8 cellular contexts compared by ENCODE assay signal in the genomic region with DNA sequence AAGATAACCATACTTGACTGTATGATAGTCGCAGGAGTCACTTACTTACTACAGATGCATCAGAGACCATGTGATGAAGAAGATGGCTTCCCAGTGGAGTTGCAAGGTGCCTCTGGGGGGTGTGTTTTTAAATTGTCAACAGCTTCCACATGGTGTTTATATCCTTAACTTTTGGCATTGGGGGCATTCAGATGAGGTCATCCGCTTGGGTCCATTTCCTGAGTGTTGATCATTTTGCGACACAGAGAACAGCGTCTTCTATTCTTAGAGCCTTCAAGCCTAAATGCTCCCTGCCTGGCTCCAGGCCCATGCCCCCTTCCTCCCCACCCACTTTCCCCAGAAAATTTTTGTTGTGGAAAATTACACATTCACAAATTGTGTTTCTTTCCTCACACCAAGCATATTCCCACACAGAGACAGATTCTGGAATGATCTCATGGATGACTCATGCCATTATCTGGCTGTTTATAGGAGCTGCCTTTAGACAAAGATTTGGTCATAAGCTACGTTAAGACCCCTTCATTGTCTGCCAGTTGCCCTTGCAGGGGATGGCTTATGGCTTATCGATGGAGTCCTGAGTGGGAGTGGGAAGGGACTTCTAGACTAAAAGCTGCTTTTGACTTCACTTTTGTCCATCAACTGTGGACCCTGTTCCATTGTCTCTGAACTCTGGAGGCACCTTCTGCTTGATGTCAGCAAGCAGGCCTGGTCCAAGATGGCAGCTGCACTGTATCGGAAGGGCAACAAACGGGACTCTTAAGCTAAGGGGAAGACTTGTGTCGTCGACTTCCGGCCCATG.
A peak's percentile ranks its signal among the peaks of the same experiment; 100 is the strongest.
DNase-seq lines count a peak whose midpoint lies in the region; ATAC-seq and TF ChIP-seq lines count a peak whose summit lies in the region.

No MANE protein-coding gene starts in this region.

- H3K27ac ChIP-seq in AG04450 (ENCODE audit: low read depth, low read length) (peak overlapping the region; percentile 79), IMR-90 (ENCODE audit: insufficient read depth, low read length) (peak overlapping the region; percentile 90), coronary artery (peak overlapping the region; percentile 91 to 96)

- peak overlapping the region; percentile 55 for H3K14ac ChIP-seq in IMR-90 (replicated peaks; ENCODE audit: low read depth, low read length)

- no peak overlapping the region for H3K4me3 ChIP-seq in AG04450 (ENCODE audit: low read depth, low read length)
- H3K4me3 ChIP-seq in IMR-90 (ENCODE audit: insufficient read depth, low read depth, low read length) = no peak overlapping the region
- H3K4me3 ChIP-seq in coronary artery = no peak overlapping the region
- no peak overlapping the region for H3K4me3 ChIP-seq in mucosa of descending colon

- peak overlapping the region; percentile 95 for H3K18ac ChIP-seq in IMR-90 (ENCODE audit: low read depth, low read length)

- H3K27me3 ChIP-seq in AG04450 (ENCODE audit: control insufficient read depth, insufficient read depth, low read length) = no peaks in the 10 kb centered on the region
- H3K27me3 ChIP-seq in IMR-90 (ENCODE audit: control insufficient read depth, insufficient read depth, low read length) = no peaks in the 10 kb centered on the region

- peaks cover 38% of the 10 kb centered on the region for H3K4me1 ChIP-seq in IMR-90 (ENCODE audit: control insufficient read depth, insufficient read depth, low read length)
- no peaks in the 10 kb centered on the region for H3K4me1 ChIP-seq in mucosa of descending colon (ENCODE audit: low read depth)

- H3K56ac ChIP-seq in IMR-90 (ENCODE audit: extremely low read depth, insufficient read depth, low read length) = no peak overlapping the region

- WGBS in IMR-90 (ENCODE audit: extremely low coverage in 2 of 2, insufficient read length in 1 of 2), 2 experiments = 50% methylated on average over 1 of the region's 11 CpGs; no CpG with 5 or more reads in 1 of the 2 experiments

- peak overlapping the region; percentile 89 for H2AK5ac ChIP-seq in IMR-90 (ENCODE audit: low read depth, low read length)

- TF ChIP-seq POLR2A in IMR-90 (IDR thresholded peaks at IDR 0.05; ENCODE audit: low read depth, low read length) = no peak

- peak overlapping the region; percentile 25 for H2AFZ ChIP-seq in IMR-90 (replicated peaks; ENCODE audit: low read length, poor library complexity)

- H2BK20ac ChIP-seq in IMR-90 (ENCODE audit: low read depth, low read length) = peak overlapping the region; percentile 83

- H2BK15ac ChIP-seq in IMR-90 (ENCODE audit: low read depth, low read length) = peak overlapping the region; percentile 84; the same call in 2 of the 3 replicates

- H3K79me1 ChIP-seq in IMR-90 (ENCODE audit: low read depth in 1 of 2, low read length in 2 of 2) = peaks cover 3 to 37% of the 10 kb centered on the region in 2 experiments; a peak in 3 of 4 replicates

- TF ChIP-seq RAD21 in IMR-90 (IDR thresholded peaks at IDR 0.05; ENCODE audit: low read length) = no peak

- peaks cover 24% of the 10 kb centered on the region for H3K9me1 ChIP-seq in IMR-90 (ENCODE audit: insufficient read depth, low read length)

- DNase-seq in AG04450 (ENCODE audit: low read depth, low spot score) (peak; percentile 59), IMR-90 (peak; percentile 94), coronary artery (ENCODE audit: low spot score) (no peak), mucosa of descending colon (no peak), Kasumi-1 (lab: John Stamatoyannopoulos, UW) (no peak)
- DNase-seq in activated CD4-positive, CD25-positive, alpha-beta regulatory T cell treated with anti-CD3 and anti-CD28 coated beads, Interleukin-2, amount 50 U/mL, for 72 hours = no peak

- peak overlapping the region; percentile 70 for H3K4ac ChIP-seq in IMR-90 (ENCODE audit: low read depth, low read length)

- peak overlapping the region; percentile 13; the same call in 1 of the 2 replicates for H3K4me2 ChIP-seq in IMR-90 (ENCODE audit: low read depth, low read length)

- ATAC-seq in IMR-90 (ENCODE audit: low read depth) = peak; percentile 42
- ATAC-seq in mucosa of descending colon = peak; percentile 15
- ATAC-seq in GM21423 (IDR thresholded peaks at IDR 0.05; ENCODE audit: unreplicated experiment) = no peak
- ATAC-seq in GM18858 (IDR thresholded peaks at IDR 0.05; ENCODE audit: unreplicated experiment) = no peak

- BruUV-seq in IMR-90 (replicated peaks; lab: Mats Ljungman, UMichigan) = no TSS peak

- peak overlapping the region; percentile 66 for H2BK120ac ChIP-seq in IMR-90 (ENCODE audit: low read depth, low read length)

- H2AK9ac ChIP-seq in IMR-90 (replicated peaks; ENCODE audit: low read depth, low read length, poor library complexity) = no peak overlapping the region

- dilution Hi-C loops in IMR-90 (cut with HindIII; ENCODE audit: low sequenced_read_pairs, unreplicated experiment) = no loop called here

- intact Hi-C loops in IMR-90 (cut with micrococcal nuclease) (loop anchor here (5.0 kb wide), 3 partner anchors 75 to 195 kb away; a partner anchor contains a TSS), mucosa of descending colon (cut with DNase I, micrococcal nuclease) (no loop called here)

- H4K8ac ChIP-seq in IMR-90 (ENCODE audit: low read depth in 2 of 2, low read length in 2 of 2) = peak overlapping the region; percentile 27 to 71; a peak in 3 of 4 replicates

- H3K23ac ChIP-seq in IMR-90 (ENCODE audit: low read depth, low read length) = peak overlapping the region; percentile 43; the same call in 1 of the 2 replicates

- POLR2A ChIA-PET in AG04450 (lab: Yijun Ruan, JAX) = interaction anchor here (1.8 to 2.6 kb wide), 2 partner anchors 32 to 112 kb away, joined by 12 to 20 read pairs; no protein-coding TSS in a partner anchor
- POLR2A ChIA-PET in IMR-90 (lab: Charles Lee; ENCODE audit: unreplicated experiment) = no interaction called here

- H3K9ac ChIP-seq in IMR-90 (ENCODE audit: low read depth, low read length) = no peak overlapping the region

- H4K20me1 ChIP-seq in IMR-90 (ENCODE audit: insufficient read depth, low read length) = peaks cover 11% of the 10 kb centered on the region; the same call in 1 of the 2 replicates

- H3K36me3 ChIP-seq in IMR-90 (ENCODE audit: control insufficient read depth, insufficient read depth, low read length) (peaks cover 8% of the 10 kb centered on the region), mucosa of descending colon (ENCODE audit: low read depth) (no peaks in the 10 kb centered on the region)

- H4K91ac ChIP-seq in IMR-90 (ENCODE audit: insufficient read depth, low read depth, low read length) = peak overlapping the region; percentile 60

- peak overlapping the region; percentile 98 for H4K5ac ChIP-seq in IMR-90 (ENCODE audit: low read depth, low read length)

- in situ Hi-C loops in IMR-90 (cut with MboI; ENCODE audit: low sequenced_read_pairs) = no loop called here

- H3K9me3 ChIP-seq in AG04450 (ENCODE audit: control insufficient read depth, insufficient read depth, low read length) = peaks cover 5% of the 10 kb centered on the region; the same call in 1 of the 2 replicates
- no peaks in the 10 kb centered on the region for H3K9me3 ChIP-seq in IMR-90 (ENCODE audit: control insufficient read depth, insufficient read depth, low read length)
- H3K9me3 ChIP-seq in mucosa of descending colon = no peaks in the 10 kb centered on the region

- CTCF ChIA-PET in AG04450 (lab: Charles Lee) (interaction anchor here (1.3 to 1.9 kb wide), 3 partner anchors 95 to 196 kb away, joined by 4 to 6 read pairs (median 5); no protein-coding TSS in a partner anchor), IMR-90 (lab: Yijun Ruan, JAX) (interaction anchor here (0.6 to 1.4 kb wide), 4 partner anchors 15 to 195 kb away, joined by 3 to 4 read pairs (median 3); no protein-coding TSS in a partner anchor)

- peak overlapping the region; percentile 76 for H2BK5ac ChIP-seq in IMR-90 (ENCODE audit: low read depth, low read length, poor library complexity, severe bottlenecking)

- TF ChIP-seq CTCF in AG04450 (IDR thresholded peaks at IDR 0.05; ENCODE audit: low read depth, low read length) (no peak), IMR-90 (conservative IDR thresholded peaks at IDR 0.05; ENCODE audit: low read depth, low read length) (no peak), coronary artery (IDR thresholded peaks at IDR 0.05) (no peak), mucosa of descending colon (IDR thresholded peaks at IDR 0.05) (no peak)

TF ChIP-seq in IMR-90, 13 proteins besides CTCF, POLR2A, EP300 and RAD21:
- TF ChIP-seq RFX5 (IDR thresholded peaks at IDR 0.05; ENCODE audit: low read depth, low read length) (no peak), BHLHE40 (IDR thresholded peaks at IDR 0.05; ENCODE audit: low read depth, low read length) (peak; percentile 48; the same call in 1 of the 2 replicates), CHD1 (IDR thresholded peaks at IDR 0.05; ENCODE audit: low read depth, low read length) (no peak), FOS (IDR thresholded peaks at IDR 0.05; ENCODE audit: low read depth, low read length) (peak; percentile 95), MXI1 (IDR thresholded peaks at IDR 0.05; ENCODE audit: borderline replicate concordance, low read depth, low read length) (no peak), MAZ (IDR thresholded peaks at IDR 0.05; ENCODE audit: borderline replicate concordance, low read depth, low read length) (0 out of 2 replicates have a peak, but pooled peaks have one; percentile 8), CEBPB (IDR thresholded peaks at IDR 0.05; ENCODE audit: low read depth, low read length) (peak; percentile 17; the same call in 1 of the 2 replicates)
- TF ChIP-seq, protein P1, sequence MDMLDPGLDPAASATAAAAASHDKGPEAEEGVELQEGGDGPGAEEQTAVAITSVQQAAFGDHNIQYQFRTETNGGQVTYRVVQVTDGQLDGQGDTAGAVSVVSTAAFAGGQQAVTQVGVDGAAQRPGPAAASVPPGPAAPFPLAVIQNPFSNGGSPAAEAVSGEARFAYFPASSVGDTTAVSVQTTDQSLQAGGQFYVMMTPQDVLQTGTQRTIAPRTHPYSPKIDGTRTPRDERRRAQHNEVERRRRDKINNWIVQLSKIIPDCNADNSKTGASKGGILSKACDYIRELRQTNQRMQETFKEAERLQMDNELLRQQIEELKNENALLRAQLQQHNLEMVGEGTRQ (IDR thresholded peaks at IDR 0.05; ENCODE audit: low read depth, low read length) = peak; percentile 53; the same call in 1 of the 2 replicates

Comparison
In these comparisons a context has a peak if more than half of its experiments do, and no peak if none do; other contexts are left out.
1. DNase-seq: peak in AG04450 (single experiment) and IMR-90 (single experiment); none in coronary artery (single experiment), mucosa of descending colon (0 of 3), Kasumi-1 (0 of 2) and activated CD4-positive, CD25-positive, alpha-beta regulatory T cell treated with anti-CD3 and anti-CD28 coated beads, Interleukin-2, amount 50 U/mL, for 72 hours (single experiment).
2. ATAC-seq: peak in IMR-90 (single experiment) and mucosa of descending colon (single experiment); none in GM21423 (single experiment) and GM18858 (single experiment).
3. Peak in every context shown above with its lines, with median percentiles within 50 percentile points of each other: H3K27ac ChIP-seq.